ENCODE assay signal across 16 cellular contexts in the genomic region with DNA sequence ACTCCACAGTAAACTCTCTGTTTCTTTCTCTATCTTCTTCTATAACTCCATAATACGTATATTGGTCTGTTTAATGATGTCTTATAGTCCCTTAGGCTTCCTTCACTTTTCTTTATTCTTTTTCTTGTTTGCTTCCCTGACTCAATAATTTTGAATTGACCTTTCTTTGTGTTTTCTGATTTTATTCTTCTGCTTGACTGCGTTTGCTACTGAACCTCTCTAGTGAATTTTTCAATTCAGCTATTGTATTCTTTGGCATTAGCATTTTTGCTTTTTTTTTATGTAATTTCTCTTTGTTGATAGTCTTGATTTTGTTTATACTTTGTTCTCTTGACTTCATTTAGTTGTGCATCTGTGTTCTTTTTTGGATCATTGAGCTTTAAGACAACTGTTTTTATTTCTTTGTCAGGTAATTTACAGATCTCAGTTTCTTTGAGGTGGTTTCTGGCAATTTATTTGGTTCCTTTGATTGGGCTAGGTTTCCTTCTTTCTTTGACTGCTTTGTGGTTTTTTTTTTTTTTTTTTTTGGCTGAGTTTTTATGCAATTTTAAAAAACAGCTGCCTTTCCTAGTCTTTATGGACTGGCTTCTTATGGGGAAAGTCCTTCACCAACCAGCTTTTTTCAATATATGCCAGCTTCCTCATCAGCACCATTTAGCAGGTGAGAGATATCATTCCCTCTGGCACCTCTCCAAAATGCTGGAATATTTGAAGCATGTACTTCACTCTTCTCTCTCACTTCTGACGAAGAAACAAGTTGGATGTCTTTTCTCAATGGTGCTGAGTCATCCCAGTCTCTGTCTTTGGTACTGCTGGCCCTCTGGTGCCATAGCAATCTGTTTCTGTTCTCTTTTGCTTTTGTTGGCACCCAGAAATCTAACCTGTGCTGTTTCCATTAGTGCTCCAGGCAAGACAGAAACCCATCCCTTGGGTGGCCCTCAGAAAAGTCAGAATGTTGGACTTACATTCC. TPM values are rescaled to one million over a fixed set of nuclear protein-coding genes. Genes with fewer than 3 reads are reported as not detected.
A peak's percentile ranks its signal among the peaks of the same experiment; 100 is the strongest.
DNase-seq lines count a peak whose midpoint lies in the region; ATAC-seq and TF ChIP-seq lines count a peak whose summit lies in the region.
"Had no signal": no experiment of that assay in that cellular context is flagged by ENCODE, and none has a peak within 500 bp of the region (broad histone marks: within the 10 kb centered on the region; RNA-seq: fewer than 3 reads in every experiment).

No MANE protein-coding gene starts in this region.

- no peaks in the 10 kb centered on the region for H3K9me3 ChIP-seq in PC-3 (ENCODE audit: low read length)

- H4K20me1 ChIP-seq in GM23338 (replicated peaks; ENCODE audit: insufficient read depth) (no peaks in the 10 kb centered on the region), PC-3 (ENCODE audit: low read length) (no peaks in the 10 kb centered on the region)

- no peaks in the 10 kb centered on the region for H3K4me1 ChIP-seq in GM23338 (ENCODE audit: insufficient read depth)
- H3K4me1 ChIP-seq in PC-3 (ENCODE audit: insufficient read depth, low read length), result no peaks in the 10 kb centered on the region
- H3K4me1 ChIP-seq: stomach had no signal

- peaks cover 4% of the 10 kb centered on the region for H3K27me3 Mint-ChIP-seq in GM23338 (ENCODE audit: insufficient read depth, low read depth, poor library complexity)
- no peaks in the 10 kb centered on the region for H3K27me3 Mint-ChIP-seq in activated T-cell treated with anti-CD3 and anti-CD28 coated beads, Interleukin-2, amount 50 U/mL, for 24 hours
- H3K27me3 Mint-ChIP-seq: CD4-positive, alpha-beta T cell; effector memory CD8-positive, alpha-beta T cell; memory B cell; progenitor cell of endocrine pancreas had no signal

- intact Hi-C loops in PC-3 (cut with micrococcal nuclease), result no loop called here

- no peak overlapping the region for H2AFZ ChIP-seq in GM23338
- H2AFZ ChIP-seq in PC-3 (ENCODE audit: low read length), result no peak overlapping the region

- POLR2A ChIA-PET in PC-3 (lab: Charles Lee; ENCODE audit: unreplicated experiment), result no interaction called here

- no TSS peak for BruUV-seq in PC-3 (replicated peaks; lab: Mats Ljungman, UMichigan)

- CTCF ChIA-PET in PC-3 (lab: Charles Lee), result interaction anchor here (0.6 kb wide), 1 partner anchor 18 kb away, joined by 16 read pairs; a partner anchor contains a TSS

- no peak overlapping the region for H3K4me3 Mint-ChIP-seq in GM23338
- no peak overlapping the region for H3K4me3 Mint-ChIP-seq in activated T-cell treated with anti-CD3 and anti-CD28 coated beads, Interleukin-2, amount 50 U/mL, for 24 hours
- H3K4me3 Mint-ChIP-seq: CD4-positive, alpha-beta T cell; effector memory CD8-positive, alpha-beta T cell; memory B cell had no signal

- peaks cover 3% of the 10 kb centered on the region; the same call in 2 of the 3 replicates for H3K4me1 Mint-ChIP-seq in GM23338
- H3K4me1 Mint-ChIP-seq in activated T-cell treated with anti-CD3 and anti-CD28 coated beads, Interleukin-2, amount 50 U/mL, for 24 hours (ENCODE audit: low read depth), result peaks cover 12% of the 10 kb centered on the region

- H3K27me3 ChIP-seq in GM23338 (ENCODE audit: insufficient read depth) (no peaks in the 10 kb centered on the region), PC-3 (ENCODE audit: low read length) (no peaks in the 10 kb centered on the region)
- H3K27me3 ChIP-seq: stomach had no signal

- H3K36me3 ChIP-seq in GM23338 (ENCODE audit: insufficient read depth) (no peaks in the 10 kb centered on the region), PC-3 (ENCODE audit: low read depth, low read length) (peaks cover 24% of the 10 kb centered on the region)

- no peak for TF ChIP-seq POLR2A in erythroblast (IDR thresholded peaks at IDR 0.05; ENCODE audit: low read length)

- no peaks in the 10 kb centered on the region for H3K9me2 ChIP-seq in GM23338 (ENCODE audit: insufficient read depth)
- no peaks in the 10 kb centered on the region for H3K9me2 ChIP-seq in PC-3 (replicated peaks; ENCODE audit: low read length)

- H3K27ac ChIP-seq in C4-2B (peak overlapping the region; percentile 28; the same call in 1 of the 2 replicates), GM23338 (ENCODE audit: low read depth) (no peak overlapping the region), PC-3 (ENCODE audit: low read length) (no peak overlapping the region)
- H3K27ac ChIP-seq: stomach had no signal

- peak overlapping the region; percentile 26 for H3K27ac Mint-ChIP-seq in GM23338
- no peak overlapping the region for H3K27ac Mint-ChIP-seq in activated T-cell treated with anti-CD3 and anti-CD28 coated beads, Interleukin-2, amount 50 U/mL, for 24 hours
- H3K27ac Mint-ChIP-seq: CD4-positive, alpha-beta T cell; effector memory CD8-positive, alpha-beta T cell; memory B cell; progenitor cell of endocrine pancreas had no signal

- no peaks in the 10 kb centered on the region for H3K9me3 Mint-ChIP-seq in GM23338
- peaks cover 25% of the 10 kb centered on the region for H3K9me3 Mint-ChIP-seq in activated T-cell treated with anti-CD3 and anti-CD28 coated beads, Interleukin-2, amount 50 U/mL, for 24 hours

- TF ChIP-seq CTCF in C4-2B (conservative IDR thresholded peaks at IDR 0.05), result no peak
- TF ChIP-seq CTCF in GM23338 (conservative IDR thresholded peaks at IDR 0.05; ENCODE audit: low read depth in 2 of 2), result no peak
- no peak for TF ChIP-seq CTCF in PC-3 (conservative IDR thresholded peaks at IDR 0.05; ENCODE audit: low read depth, low read length)

- H3K4me2 ChIP-seq in GM23338 (no peak overlapping the region), PC-3 (ENCODE audit: low read length) (no peak overlapping the region)

- H3K79me2 ChIP-seq in GM23338 (replicated peaks; ENCODE audit: insufficient read depth), result no peaks in the 10 kb centered on the region
- H3K79me2 ChIP-seq in PC-3 (ENCODE audit: low read length), result 0 out of 2 replicates have a peak, but pooled peaks cover 9% of the 10 kb centered on the region

- H3K9ac ChIP-seq in PC-3 (ENCODE audit: low read length), result no peak overlapping the region

- DNase-seq in GM23338 (ENCODE audit: low spot score), result no peak
- DNase-seq in PC-3, result peak; percentile 56
- peak; percentile 7 to 42 for DNase-seq in erythroblast (lab: John Stamatoyannopoulos, UW)
- DNase-seq in nucleus accumbens (lab: John Stamatoyannopoulos, UW), result no peak
- no peak for DNase-seq in activated T-cell treated with anti-CD3 and anti-CD28 coated beads, Interleukin-2, amount 50 U/mL, for 24 hours
- DNase-seq: CD4-positive, alpha-beta T cell; effector memory CD8-positive, alpha-beta T cell; NCI-H146; stimulated activated CD4-positive, alpha-beta T cell treated with anti-CD3 and anti-CD28 coated beads, Interleukin-4, amount 100 ng/mL, for 24 hours; stomach; T1000 had no signal

- no peak for ATAC-seq in GM23338
- no peak for ATAC-seq in PC-3
- ATAC-seq in HG02678 (IDR thresholded peaks at IDR 0.05; ENCODE audit: unreplicated experiment), result no peak
- no peak for ATAC-seq in HG03521 (IDR thresholded peaks at IDR 0.05; ENCODE audit: unreplicated experiment)
- ATAC-seq: effector memory CD8-positive, alpha-beta T cell had no signal

- no peak overlapping the region for H3K4me3 ChIP-seq in GM23338
- H3K4me3 ChIP-seq in PC-3 (ENCODE audit: low read length), result no peak overlapping the region
- H3K4me3 ChIP-seq: stomach had no signal

- no peaks in the 10 kb centered on the region for H3F3A ChIP-seq in GM23338 (replicated peaks; ENCODE audit: low read depth)
- no peaks in the 10 kb centered on the region for H3F3A ChIP-seq in PC-3 (ENCODE audit: low read length, unreplicated experiment)

- H3K36me3 Mint-ChIP-seq in GM23338 (ENCODE audit: low read depth), result peaks cover 21% of the 10 kb centered on the region; the same call in 2 of the 3 replicates
- peaks cover 90% of the 10 kb centered on the region for H3K36me3 Mint-ChIP-seq in activated T-cell treated with anti-CD3 and anti-CD28 coated beads, Interleukin-2, amount 50 U/mL, for 24 hours (ENCODE audit: low read depth)

TF ChIP-seq in GM23338, 12 proteins besides CTCF, POLR2A, EP300 and RAD21:
- TF ChIP-seq JUNB (IDR thresholded peaks at IDR 0.05; ENCODE audit: unreplicated experiment) (no peak), POLR2AphosphoS5 (IDR thresholded peaks at IDR 0.05; ENCODE audit: low read depth) (no peak), ZNF331 (CRISPR knock-in tag; IDR thresholded peaks at IDR 0.05; ENCODE audit: low read depth) (no peak), EZH2 (IDR thresholded peaks at IDR 0.05; ENCODE audit: low read depth, unreplicated experiment) (no peak), CREB1 (CRISPR knock-in tag; IDR thresholded peaks at IDR 0.05; ENCODE audit: low read depth) (no peak), STAT1 (IDR thresholded peaks at IDR 0.05; ENCODE audit: unreplicated experiment) (no peak)
- TF ChIP-seq, protein P1, sequence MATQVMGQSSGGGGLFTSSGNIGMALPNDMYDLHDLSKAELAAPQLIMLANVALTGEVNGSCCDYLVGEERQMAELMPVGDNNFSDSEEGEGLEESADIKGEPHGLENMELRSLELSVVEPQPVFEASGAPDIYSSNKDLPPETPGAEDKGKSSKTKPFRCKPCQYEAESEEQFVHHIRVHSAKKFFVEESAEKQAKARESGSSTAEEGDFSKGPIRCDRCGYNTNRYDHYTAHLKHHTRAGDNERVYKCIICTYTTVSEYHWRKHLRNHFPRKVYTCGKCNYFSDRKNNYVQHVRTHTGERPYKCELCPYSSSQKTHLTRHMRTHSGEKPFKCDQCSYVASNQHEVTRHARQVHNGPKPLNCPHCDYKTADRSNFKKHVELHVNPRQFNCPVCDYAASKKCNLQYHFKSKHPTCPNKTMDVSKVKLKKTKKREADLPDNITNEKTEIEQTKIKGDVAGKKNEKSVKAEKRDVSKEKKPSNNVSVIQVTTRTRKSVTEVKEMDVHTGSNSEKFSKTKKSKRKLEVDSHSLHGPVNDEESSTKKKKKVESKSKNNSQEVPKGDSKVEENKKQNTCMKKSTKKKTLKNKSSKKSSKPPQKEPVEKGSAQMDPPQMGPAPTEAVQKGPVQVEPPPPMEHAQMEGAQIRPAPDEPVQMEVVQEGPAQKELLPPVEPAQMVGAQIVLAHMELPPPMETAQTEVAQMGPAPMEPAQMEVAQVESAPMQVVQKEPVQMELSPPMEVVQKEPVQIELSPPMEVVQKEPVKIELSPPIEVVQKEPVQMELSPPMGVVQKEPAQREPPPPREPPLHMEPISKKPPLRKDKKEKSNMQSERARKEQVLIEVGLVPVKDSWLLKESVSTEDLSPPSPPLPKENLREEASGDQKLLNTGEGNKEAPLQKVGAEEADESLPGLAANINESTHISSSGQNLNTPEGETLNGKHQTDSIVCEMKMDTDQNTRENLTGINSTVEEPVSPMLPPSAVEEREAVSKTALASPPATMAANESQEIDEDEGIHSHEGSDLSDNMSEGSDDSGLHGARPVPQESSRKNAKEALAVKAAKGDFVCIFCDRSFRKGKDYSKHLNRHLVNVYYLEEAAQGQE (IDR thresholded peaks at IDR 0.05; ENCODE audit: unreplicated experiment), result no peak
TF ChIP-seq in GM23338: peak in this region for 0.

RNA-seq across cellular contexts. Expression of a gene that starts 17.6 kb away (rescaled TPM):
- 22.8 and 32.5 TPM in 2 replicates for total RNA-seq in GM23338 (2014; rRNA removed; shearing (Covaris generic))
- 59.1 and 76.8 TPM in 2 replicates for polyA plus RNA-seq in GM23338 (2016; fragmentation: Nextera tagmentation; extraction: Ambion mirVana)
- total RNA-seq in PC-3 (2014; rRNA removed), result 39.5 and 42.8 TPM in 2 replicates

RNA-seq across cellular contexts. Expression of a gene that starts 21.3 kb away (rescaled TPM):
- 0.10 TPM in 1 of 2 replicates, not detected in the other for total RNA-seq in GM23338 (2014; rRNA removed; shearing (Covaris generic))
- polyA plus RNA-seq in GM23338 (2016; fragmentation: Nextera tagmentation; extraction: Ambion mirVana), result 0.10 and 0.19 TPM in 2 replicates
- total RNA-seq in PC-3 (2014; rRNA removed), result 0.04 TPM in 1 of 2 replicates, not detected in the other
- total RNA-seq: CD4-positive, alpha-beta T cell had no signal

Comparison
In these comparisons a context has a peak if more than half of its experiments do, and no peak if none do; other contexts are left out.
1. DNase-seq: peak in PC-3 (single experiment) and erythroblast (2 of 2); none in GM23338 (single experiment), nucleus accumbens (0 of 56) and activated T-cell treated with anti-CD3 and anti-CD28 coated beads, Interleukin-2, amount 50 U/mL, for 24 hours (single experiment).